Comparison of ENCODE assay signal across 15 cellular contexts in the genomic region with DNA sequence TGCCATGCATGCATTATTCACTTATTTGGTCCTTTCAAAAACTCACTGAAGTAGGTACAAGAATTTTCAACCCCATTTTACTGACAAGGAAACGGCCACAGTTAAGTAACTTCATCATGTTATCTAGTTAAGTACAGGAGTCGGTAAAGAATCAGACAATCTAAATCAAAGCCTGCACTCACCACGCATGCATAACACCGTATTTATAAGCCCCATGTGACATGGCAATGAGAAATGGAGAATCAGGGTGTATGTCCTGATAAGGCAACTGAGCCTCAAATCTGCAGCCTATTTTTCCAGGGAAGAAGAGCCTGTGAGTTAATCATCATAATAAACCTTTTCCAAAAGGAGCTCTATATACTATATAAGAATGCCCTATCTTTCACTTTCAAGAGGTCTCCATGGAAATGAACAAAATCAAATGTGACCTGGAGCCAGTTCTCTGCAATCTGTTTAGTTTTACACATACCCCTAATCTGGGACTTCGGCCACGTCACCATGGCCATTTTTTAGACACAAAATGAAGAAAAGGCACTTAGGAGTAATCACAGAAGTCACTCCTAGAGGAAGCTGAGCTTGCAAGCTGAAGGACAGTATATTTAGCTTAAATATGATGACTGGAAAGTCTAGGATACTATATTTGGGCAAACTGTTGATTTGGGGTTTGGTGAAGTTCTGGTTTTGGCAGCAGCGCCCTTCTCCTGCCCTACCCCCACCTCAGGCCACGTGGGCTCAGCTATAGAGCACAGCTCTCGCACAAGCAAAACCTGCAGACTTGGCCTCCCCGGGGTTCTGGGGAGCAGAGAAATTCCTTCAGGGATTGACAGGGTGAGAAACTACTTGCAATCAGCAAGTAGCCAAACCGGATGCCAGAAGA. TPM values are rescaled to one million over a fixed set of nuclear protein-coding genes. Genes with fewer than 3 reads are reported as not detected.
A peak's percentile ranks its signal among the peaks of the same experiment; 100 is the strongest.
DNase-seq lines count a peak whose midpoint lies in the region; ATAC-seq and TF ChIP-seq lines count a peak whose summit lies in the region.
"Had no signal": no experiment of that assay in that cellular context is flagged by ENCODE, and none has a peak within 500 bp of the region (broad histone marks: within the 10 kb centered on the region; RNA-seq: fewer than 3 reads in every experiment).

No MANE protein-coding gene starts in this region.

- TF ChIP-seq CTCF in MM.1S (IDR thresholded peaks at IDR 0.05; ENCODE audit: low read length) (no peak), chondrocyte (IDR thresholded peaks at IDR 0.05) (no peak), transverse colon (IDR thresholded peaks at IDR 0.05) (no peak), body of pancreas (IDR thresholded peaks at IDR 0.05) (no peak), testis (IDR thresholded peaks at IDR 0.05) (no peak)

- WGBS in mesenchymal stem cell = 71% methylated on average over 8 of the region's 11 CpGs
- WGBS in transverse colon (ENCODE audit: low coverage in 1 of 2), 2 donors = 64 to 72% methylated on average over 6 to 11 of the region's 11 CpGs
- WGBS in body of pancreas, 2 donors = 74 to 79% methylated on average over 11 of the region's 11 CpGs
- WGBS in testis, 2 donors = 53 to 78% methylated on average over 11 of the region's 11 CpGs

- H2AFZ ChIP-seq in MM.1S (ENCODE audit: low read length) (no peak overlapping the region), mesenchymal stem cell (ENCODE audit: low read depth, low read length) (no peak overlapping the region)

- peaks cover 100% of the 10 kb centered on the region for H3K79me2 ChIP-seq in MM.1S (ENCODE audit: low read length)

- no peak overlapping the region for H4K8ac ChIP-seq in mesenchymal stem cell (ENCODE audit: low read length)

- H2BK5ac ChIP-seq in mesenchymal stem cell (ENCODE audit: low read depth, low read length, poor library complexity, severe bottlenecking) = peak overlapping the region; percentile 3

- ATAC-seq in body of pancreas = no peak
- ATAC-seq: CD8-positive, alpha-beta T cell; naive thymus-derived CD8-positive, alpha-beta T cell; right lobe of liver had no signal

- no peak for TF ChIP-seq POLR2A in transverse colon (IDR thresholded peaks at IDR 0.05)
- TF ChIP-seq POLR2A in body of pancreas (IDR thresholded peaks at IDR 0.05) = no peak
- no peak for TF ChIP-seq POLR2A in testis (IDR thresholded peaks at IDR 0.05)

- H3K9me3 Mint-ChIP-seq in chondrocyte (ENCODE audit: low read depth) = no peaks in the 10 kb centered on the region
- H3K9me3 Mint-ChIP-seq: activated naive CD8-positive, alpha-beta T cell treated with anti-CD3 and anti-CD28 coated beads, Interleukin-2, amount 10 ng/mL, durations not matched to agents 7 days and 5 days; CD8-positive, alpha-beta T cell; naive thymus-derived CD8-positive, alpha-beta T cell had no signal

- H2BK120ac ChIP-seq in mesenchymal stem cell (ENCODE audit: low read depth, low read length) = no peak overlapping the region

- in situ Hi-C loops in transverse colon (cut with MboI; ENCODE audit: low pct_ligation_motif_present in 1 of 4, low pct_unique_long_range_greater_than_20kb in 1 of 4, low sequenced_read_pairs in 3 of 4) = no loop called here

- H3K18ac ChIP-seq in mesenchymal stem cell (ENCODE audit: low read depth in 1 of 2, low read length in 2 of 2) = peak overlapping the region in 1 of 2 experiments; percentile 34

- peaks cover 82% of the 10 kb centered on the region for H3K4me1 ChIP-seq in MM.1S (ENCODE audit: low read length)
- peaks cover 23% of the 10 kb centered on the region for H3K4me1 ChIP-seq in mesenchymal stem cell (ENCODE audit: control insufficient read depth, insufficient read depth, low read depth, low read length)
- peaks cover 3 to 31% (median 20%) of the 10 kb centered on the region in 4 donors for H3K4me1 ChIP-seq in transverse colon
- H3K4me1 ChIP-seq in body of pancreas = peaks cover 8% of the 10 kb centered on the region
- H3K4me1 ChIP-seq in testis = peaks cover 13% of the 10 kb centered on the region

- peak overlapping the region in 1 of 2 experiments; percentile 57 for H2BK12ac ChIP-seq in mesenchymal stem cell (ENCODE audit: low read length in 2 of 2)

- H3K23ac ChIP-seq in mesenchymal stem cell (ENCODE audit: low read length in 2 of 2) = no peak overlapping the region

- H4K91ac ChIP-seq in mesenchymal stem cell (ENCODE audit: low read length) = no peak overlapping the region

- peak overlapping the region; percentile 28 for H3K4me3 ChIP-seq in MM.1S (ENCODE audit: low read length)
- H3K4me3 ChIP-seq in mesenchymal stem cell (ENCODE audit: insufficient read depth in 1 of 2, low read depth in 1 of 2, low read length in 2 of 2) = peak overlapping the region in 1 of 2 experiments; percentile 52
- no peak overlapping the region for H3K4me3 ChIP-seq in transverse colon
- H3K4me3 ChIP-seq in body of pancreas = no peak overlapping the region
- no peak overlapping the region for H3K4me3 ChIP-seq in testis
- H3K4me3 ChIP-seq: right lobe of liver had no signal

- H3K36me3 ChIP-seq in MM.1S (replicated peaks; ENCODE audit: insufficient read depth, low read length) (0 out of 2 replicates have a peak, but pooled peaks cover 2% of the 10 kb centered on the region), mesenchymal stem cell (ENCODE audit: control insufficient read depth in 1 of 2, insufficient read depth in 2 of 2, low read depth in 1 of 2, low read length in 2 of 2) (peaks cover 5 to 20% of the 10 kb centered on the region in 2 experiments), transverse colon (no peaks in the 10 kb centered on the region), body of pancreas (replicated peaks in 1 of 2; ENCODE audit: insufficient read depth in 1 of 2, low read depth in 2 of 2) (no peaks in the 10 kb centered on the region), testis (ENCODE audit: low read depth, missing control alignments) (no peaks in the 10 kb centered on the region)
- H3K36me3 ChIP-seq: right lobe of liver had no signal

- H3K9me2 ChIP-seq in MM.1S (replicated peaks; ENCODE audit: insufficient read depth, low read length) = no peaks in the 10 kb centered on the region

- peak overlapping the region in 1 of 2 experiments; percentile 13 for H3K4ac ChIP-seq in mesenchymal stem cell (ENCODE audit: low read depth in 1 of 2, low read length in 2 of 2)

- H3K27me3 Mint-ChIP-seq in chondrocyte (ENCODE audit: low read depth) = no peaks in the 10 kb centered on the region
- H3K27me3 Mint-ChIP-seq: naive thymus-derived CD8-positive, alpha-beta T cell had no signal

- H3K9me3 ChIP-seq in MM.1S (replicated peaks; ENCODE audit: insufficient read depth, low read length) = no peaks in the 10 kb centered on the region
- no peaks in the 10 kb centered on the region for H3K9me3 ChIP-seq in mesenchymal stem cell (ENCODE audit: control insufficient read depth, low read length)
- no peaks in the 10 kb centered on the region for H3K9me3 ChIP-seq in transverse colon
- H3K9me3 ChIP-seq in body of pancreas = no peaks in the 10 kb centered on the region
- H3K9me3 ChIP-seq in testis = no peaks in the 10 kb centered on the region
- H3K9me3 ChIP-seq: right lobe of liver had no signal

- no peaks in the 10 kb centered on the region for H3K27me3 ChIP-seq in MM.1S (replicated peaks; ENCODE audit: insufficient read depth, low read length)
- H3K27me3 ChIP-seq in mesenchymal stem cell (ENCODE audit: control insufficient read depth in 1 of 2, insufficient read depth in 1 of 2, low read length in 2 of 2) = no peaks in the 10 kb centered on the region
- no peaks in the 10 kb centered on the region for H3K27me3 ChIP-seq in transverse colon
- H3K27me3 ChIP-seq in body of pancreas = no peaks in the 10 kb centered on the region
- H3K27me3 ChIP-seq in testis = no peaks in the 10 kb centered on the region
- H3K27me3 ChIP-seq: right lobe of liver had no signal

- H3K4me2 ChIP-seq in MM.1S (ENCODE audit: low read depth, low read length) (peak overlapping the region; percentile 65), mesenchymal stem cell (ENCODE audit: low read length, poor library complexity, severe bottlenecking) (no peak overlapping the region)

- H3K36me3 Mint-ChIP-seq in chondrocyte (ENCODE audit: low read depth) = peaks cover 4% of the 10 kb centered on the region

- H2AK5ac ChIP-seq in mesenchymal stem cell (ENCODE audit: low read length, severe bottlenecking) = peak overlapping the region; percentile 58

- no peak overlapping the region for H2BK15ac ChIP-seq in mesenchymal stem cell (ENCODE audit: low read depth, poor library complexity, severe bottlenecking)

- no peaks in the 10 kb centered on the region for H3K79me1 ChIP-seq in mesenchymal stem cell (replicated peaks; ENCODE audit: low read length, poor library complexity, severe bottlenecking)

- no peak overlapping the region for H3K14ac ChIP-seq in mesenchymal stem cell (ENCODE audit: low read length in 2 of 2)

- peak overlapping the region; percentile 58 for H3K9ac ChIP-seq in MM.1S (ENCODE audit: low read length)
- H3K9ac ChIP-seq in mesenchymal stem cell (ENCODE audit: low read length) = peak overlapping the region; percentile 45

- intact Hi-C loops in transverse colon (cut with DNase I; ENCODE audit: low total_unique reads) = no loop called here
- intact Hi-C loops in body of pancreas (cut with DNase I) = no loop called here
- intact Hi-C loops in testis (cut with DNase I; ENCODE audit: low total_unique reads) = no loop called here

- H3F3A ChIP-seq in MM.1S (ENCODE audit: insufficient read depth, low read length) = peaks cover 63% of the 10 kb centered on the region

- H4K20me1 ChIP-seq in MM.1S (ENCODE audit: insufficient read depth, low read length) = no peaks in the 10 kb centered on the region

- no peak for TF ChIP-seq EP300 in transverse colon (IDR thresholded peaks at IDR 0.05; ENCODE audit: low read depth)

- peak overlapping the region; percentile 97 for H3K27ac Mint-ChIP-seq in chondrocyte (ENCODE audit: unreplicated experiment)
- H3K27ac Mint-ChIP-seq: activated naive CD8-positive, alpha-beta T cell treated with anti-CD3 and anti-CD28 coated beads, Interleukin-2, amount 10 ng/mL, durations not matched to agents 7 days and 5 days; CD8-positive, alpha-beta T cell; naive thymus-derived CD8-positive, alpha-beta T cell had no signal

- H3K4me1 Mint-ChIP-seq in chondrocyte (ENCODE audit: low read depth) = peaks cover 88% of the 10 kb centered on the region
- H3K4me1 Mint-ChIP-seq: activated naive CD8-positive, alpha-beta T cell treated with anti-CD3 and anti-CD28 coated beads, Interleukin-2, amount 10 ng/mL, durations not matched to agents 7 days and 5 days had no signal

- peak; percentile 70 for DNase-seq in MM.1S
- DNase-seq in chondrocyte (ENCODE audit: low spot score) = no peak
- DNase-seq in mesenchymal stem cell = peak; percentile 78
- DNase-seq in transverse colon = no peak
- no peak for DNase-seq in body of pancreas
- DNase-seq in NOMO-1 (lab: John Stamatoyannopoulos, UW; ENCODE audit: unreplicated experiment in 2 of 2) = no peak
- DNase-seq in testis = no peak
- DNase-seq in activated CD4-positive, alpha-beta T cell treated with anti-CD3 and anti-CD28 coated beads, Interleukin-2, amount 50 U/mL, for 48 hours = no peak
- DNase-seq: activated naive CD8-positive, alpha-beta T cell treated with anti-CD3 and anti-CD28 coated beads, Interleukin-2, amount 10 ng/mL, durations not matched to agents 7 days and 5 days; CD8-positive, alpha-beta T cell; GDM1; naive thymus-derived CD8-positive, alpha-beta T cell; NCI-H2029; NCI-H748 treated with DMSO at 0.1 percent for 48 hours; right lobe of liver had no signal

- H3K4me3 Mint-ChIP-seq in chondrocyte (ENCODE audit: unreplicated experiment) = no peak overlapping the region
- H3K4me3 Mint-ChIP-seq: activated naive CD8-positive, alpha-beta T cell treated with anti-CD3 and anti-CD28 coated beads, Interleukin-2, amount 10 ng/mL, durations not matched to agents 7 days and 5 days; CD8-positive, alpha-beta T cell; naive thymus-derived CD8-positive, alpha-beta T cell had no signal

- H3K27ac ChIP-seq in MM.1S (ENCODE audit: low read length) = peak overlapping the region; percentile 85
- H3K27ac ChIP-seq in mesenchymal stem cell (ENCODE audit: low read length, poor library complexity, severe bottlenecking) = peak overlapping the region; percentile 79
- H3K27ac ChIP-seq in transverse colon = peak overlapping the region; percentile 54 to 69 (median 59)
- no peak overlapping the region for H3K27ac ChIP-seq in body of pancreas
- no peak overlapping the region for H3K27ac ChIP-seq in testis
- H3K27ac ChIP-seq: right lobe of liver had no signal

RNA-seq across cellular contexts. Expression of gene TRAM2, which starts 19.2 kb away (rescaled TPM):
- total RNA-seq in chondrocyte = 159 to 178 TPM (median 159 TPM) in 3 replicates
- polyA plus RNA-seq in mesenchymal stem cell (2013, experiment 1 of 2) = 133 TPM
- 130 TPM for polyA plus RNA-seq in mesenchymal stem cell (2013, experiment 2 of 2)
- total RNA-seq in transverse colon = 10 to 100 TPM in 2 of 4 donors, 1 to 10 TPM in 2; 8.4 to 15.4 (median 11.7) TPM
- 1 to 10 TPM; 6.7 to 7.9 TPM for total RNA-seq in body of pancreas
- total RNA-seq in testis = 10 to 100 TPM; 21.1 to 26.1 TPM
- 34.7 TPM for polyA plus RNA-seq in testis (ENCODE audit: insufficient read depth, low read depth, low replicate concordance)

Comparison
In these comparisons a context has a peak if more than half of its experiments do, and no peak if none do; other contexts are left out.
1. DNase-seq: peak in MM.1S (single experiment) and mesenchymal stem cell (single experiment); none in chondrocyte (single experiment), transverse colon (single experiment), body of pancreas (0 of 4), NOMO-1 (0 of 2), testis (single experiment) and activated CD4-positive, alpha-beta T cell treated with anti-CD3 and anti-CD28 coated beads, Interleukin-2, amount 50 U/mL, for 48 hours (0 of 2).
2. H3K27ac ChIP-seq: peak in MM.1S (single experiment), mesenchymal stem cell (single experiment) and transverse colon (4 of 4); none in body of pancreas (0 of 4) and testis (0 of 2).